ENCODE assay signal across 26 cellular contexts in genomic region chr19:49775742-49776370, GRCh38. TPM values are rescaled to one million over a fixed set of nuclear protein-coding genes. Genes with fewer than 3 reads are reported as not detected.
A peak's percentile ranks its signal among the peaks of the same experiment; 100 is the strongest.
DNase-seq lines count a peak whose midpoint lies in the region; ATAC-seq, FAIRE-seq and TF ChIP-seq lines count a peak whose summit lies in the region.
"Had no signal": no experiment of that assay in that cellular context is flagged by ENCODE, and none has a peak within 500 bp of the region (broad histone marks: within the 10 kb centered on the region; RNA-seq: fewer than 3 reads in every experiment).

No MANE protein-coding gene starts in this region.

- peaks cover 10% of the 10 kb centered on the region for H3K4me1 Mint-ChIP-seq in stimulated activated naive CD8-positive, alpha-beta T cell treated with anti-CD3 and anti-CD28 coated beads, Interleukin-15, Interleukin-2, amounts not matched to agents 100 ng/mL and 50 ng/mL, for 24 hours (ENCODE audit: low read depth)
- peaks cover 10% of the 10 kb centered on the region for H3K4me1 Mint-ChIP-seq in neural crest cell

- 76 to 80% methylated on average over 11 to 13 of the region's 20 CpGs for WGBS in esophagus squamous epithelium, 2 donors

- H3K9me3 Mint-ChIP-seq in stimulated activated naive CD8-positive, alpha-beta T cell treated with anti-CD3 and anti-CD28 coated beads, Interleukin-15, Interleukin-2, amounts not matched to agents 100 ng/mL and 50 ng/mL, for 24 hours, result no peaks in the 10 kb centered on the region
- H3K9me3 Mint-ChIP-seq in neural crest cell, result no peaks in the 10 kb centered on the region
- H3K9me3 Mint-ChIP-seq: memory B cell; naive thymus-derived CD4-positive, alpha-beta T cell had no signal

- peaks cover 0 to 32% (median 0%) of the 10 kb centered on the region in 3 donors for H3K4me1 ChIP-seq in esophagus squamous epithelium
- H3K4me1 ChIP-seq: ascending aorta, prostate gland had no signal

- H3K4me3 ChIP-seq in dorsolateral prefrontal cortex, result no peak overlapping the region
- H3K4me3 ChIP-seq in esophagus squamous epithelium, result no peak overlapping the region
- H3K4me3 ChIP-seq: ascending aorta, prostate gland, stomach had no signal

- H3K27me3 Mint-ChIP-seq in stimulated activated naive CD8-positive, alpha-beta T cell treated with anti-CD3 and anti-CD28 coated beads, Interleukin-15, Interleukin-2, amounts not matched to agents 100 ng/mL and 50 ng/mL, for 24 hours, result no peaks in the 10 kb centered on the region
- no peaks in the 10 kb centered on the region for H3K27me3 Mint-ChIP-seq in neural crest cell (ENCODE audit: low read depth)
- H3K27me3 Mint-ChIP-seq: activated CD4-positive, alpha-beta T cell treated with anti-CD3 and anti-CD28 coated beads for 36 hours; memory B cell; naive thymus-derived CD4-positive, alpha-beta T cell had no signal

- intact Hi-C loops in dorsolateral prefrontal cortex (cut with DNase I), result no loop called here
- intact Hi-C loops in esophagus squamous epithelium (cut with DNase I), result no loop called here

- peak overlapping the region; percentile 9 for H3K27ac Mint-ChIP-seq in stimulated activated naive CD8-positive, alpha-beta T cell treated with anti-CD3 and anti-CD28 coated beads, Interleukin-15, Interleukin-2, amounts not matched to agents 100 ng/mL and 50 ng/mL, for 24 hours
- H3K27ac Mint-ChIP-seq in neural crest cell (ENCODE audit: unreplicated experiment), result peak overlapping the region; percentile 89
- H3K27ac Mint-ChIP-seq: activated CD4-positive, alpha-beta T cell treated with anti-CD3 and anti-CD28 coated beads for 36 hours; memory B cell had no signal

- no peaks in the 10 kb centered on the region for H3K9me3 ChIP-seq in esophagus squamous epithelium
- H3K9me3 ChIP-seq: ascending aorta, prostate gland, stomach had no signal

- H3K27me3 ChIP-seq in dorsolateral prefrontal cortex (no peaks in the 10 kb centered on the region), esophagus squamous epithelium (no peaks in the 10 kb centered on the region)
- H3K27me3 ChIP-seq: ascending aorta, stomach had no signal

- H3K36me3 ChIP-seq in esophagus squamous epithelium, result peaks cover 0 to 42% (median 0%) of the 10 kb centered on the region in 3 donors
- H3K36me3 ChIP-seq: prostate gland had no signal

- TF ChIP-seq CTCF in dorsolateral prefrontal cortex (IDR thresholded peaks at IDR 0.05 in 54 of 56, conservative IDR thresholded peaks at IDR 0.05 in 2 of 56; ENCODE audit: low read depth in 1 of 56, partially characterized antibody in 56 of 56) (no peak), neural crest cell (conservative IDR thresholded peaks at IDR 0.05) (no peak), esophagus squamous epithelium (IDR thresholded peaks at IDR 0.05) (no peak)

- DNase-seq in stimulated activated naive CD8-positive, alpha-beta T cell treated with anti-CD3 and anti-CD28 coated beads, Interleukin-15, Interleukin-2, amounts not matched to agents 100 U/mL and 50 U/mL, for 24 hours, result no peak
- DNase-seq in dorsolateral prefrontal cortex, result peak in 4 of 10 donors; percentile 26 to 70 (median 51)
- no peak for DNase-seq in neural crest cell (ENCODE audit: low read depth, low spot score)
- no peak for DNase-seq in UCSD-AML1 (lab: John Stamatoyannopoulos, UW; ENCODE audit: unreplicated experiment)
- DNase-seq in esophagus squamous epithelium (lab: John Stamatoyannopoulos, UW), result no peak
- no peak for DNase-seq in GM12892 (ENCODE audit: insufficient read length)
- DNase-seq: activated CD4-positive, alpha-beta T cell treated with anti-CD3 and anti-CD28 coated beads for 36 hours; activated effector memory CD4-positive, alpha-beta T cell treated with anti-CD3 and anti-CD28 coated beads, Interleukin-2, amount 50 U/mL, for 16 hours; C1 segment of cervical spinal cord; cerebellar nuclear complex; effector CD4-positive, alpha-beta T cell; left cardiac atrium; MM.1S; naive thymus-derived CD4-positive, alpha-beta T cell; NCI-H1436 treated with DMSO at 0.1 percent for 48 hours; NCI-H2171; NCI-H69; stimulated activated CD4-positive, alpha-beta T cell treated with anti-CD3 and anti-CD28 coated beads, Interleukin-1b, Interleukin-23, amount 100 ng/mL, for 48 hours; stomach had no signal

- H3K27ac ChIP-seq in dorsolateral prefrontal cortex (peak overlapping the region in 34 of 59 donors; percentile 2 to 82 (median 50)), esophagus squamous epithelium (peak overlapping the region in 1 of 4 donors; percentile 13)
- H3K27ac ChIP-seq: ascending aorta, prostate gland, stomach had no signal

- no peak for TF ChIP-seq POLR2A in esophagus squamous epithelium (IDR thresholded peaks at IDR 0.05)
- no peak for TF ChIP-seq POLR2A in GM12892 (IDR thresholded peaks at IDR 0.05; ENCODE audit: low read depth, low read length)

- no peak for ATAC-seq in stimulated activated naive CD8-positive, alpha-beta T cell treated with anti-CD3 and anti-CD28 coated beads, Interleukin-15, Interleukin-2, amounts not matched to agents 100 U/mL and 50 U/mL, for 24 hours
- ATAC-seq in HG02642 (IDR thresholded peaks at IDR 0.05; ENCODE audit: poor library complexity, unreplicated experiment), result no peak
- ATAC-seq: activated CD4-positive, alpha-beta T cell treated with anti-CD3 and anti-CD28 coated beads for 36 hours; left cardiac atrium; naive thymus-derived CD4-positive, alpha-beta T cell had no signal

- no peak overlapping the region for H3K4me3 Mint-ChIP-seq in stimulated activated naive CD8-positive, alpha-beta T cell treated with anti-CD3 and anti-CD28 coated beads, Interleukin-15, Interleukin-2, amounts not matched to agents 100 ng/mL and 50 ng/mL, for 24 hours
- H3K4me3 Mint-ChIP-seq in neural crest cell, result no peak overlapping the region
- H3K4me3 Mint-ChIP-seq: activated CD4-positive, alpha-beta T cell treated with anti-CD3 and anti-CD28 coated beads for 36 hours; memory B cell; naive thymus-derived CD4-positive, alpha-beta T cell had no signal

- peaks cover 11% of the 10 kb centered on the region for H3K36me3 Mint-ChIP-seq in stimulated activated naive CD8-positive, alpha-beta T cell treated with anti-CD3 and anti-CD28 coated beads, Interleukin-15, Interleukin-2, amounts not matched to agents 100 ng/mL and 50 ng/mL, for 24 hours (ENCODE audit: low read depth)
- H3K36me3 Mint-ChIP-seq in neural crest cell (ENCODE audit: low read depth), result peaks cover under 1% of the 10 kb centered on the region

- no peak for FAIRE-seq in GM12892 (lab: Jason Lieb, UNC)
- FAIRE-seq: G401.6 had no signal

RNA-seq across cellular contexts. Expression of gene AP2A1, which starts 9.1 kb away (rescaled TPM):
- total RNA-seq in dorsolateral prefrontal cortex (100 to 1,000 TPM; 116 to 220 (median 173) TPM), neural crest cell (96.7 and 102 TPM in 2 replicates), esophagus squamous epithelium (10 to 100 TPM; 50.7 to 77.8 (median 65.8) TPM)
- 23.4 TPM for polyA plus RNA-seq in GM12892 (2012; ENCODE audit: missing spikeins)

RNA-seq across cellular contexts. Expression of gene TSKS, which starts 12.8 kb away (rescaled TPM):
- total RNA-seq in dorsolateral prefrontal cortex, result 1 to 10 TPM in 1 of 120 experiments, under 1 TPM in 4, not detected in 115; 0.26 to 1.1 (median 0.39) TPM
- not detected in 2 replicates for total RNA-seq in neural crest cell
- not detected for total RNA-seq in esophagus squamous epithelium
- polyA plus RNA-seq in GM12892 (2012; ENCODE audit: missing spikeins), result not detected
- total RNA-seq: A673, ascending aorta, stomach had no signal

RNA-seq across cellular contexts. Expression of gene FUZ, which starts 37.2 kb away (rescaled TPM):
- total RNA-seq in dorsolateral prefrontal cortex, result 10 to 100 TPM; 24.0 to 83.9 (median 43.9) TPM
- 37.5 and 38.0 TPM in 2 replicates for total RNA-seq in neural crest cell
- 10 to 100 TPM in 1 of 4 donors, 1 to 10 TPM in 3; 4.7 to 13.7 (median 8.1) TPM for total RNA-seq in esophagus squamous epithelium
- 10.9 TPM for polyA plus RNA-seq in GM12892 (2012; ENCODE audit: missing spikeins)

RNA-seq across cellular contexts. Expression of gene MED25, which starts 42.2 kb away (rescaled TPM):
- 10 to 100 TPM; 42.6 to 78.6 (median 57.7) TPM for total RNA-seq in dorsolateral prefrontal cortex
- 80.8 and 85.4 TPM in 2 replicates for total RNA-seq in neural crest cell
- total RNA-seq in esophagus squamous epithelium, result 10 to 100 TPM; 16.9 to 27.7 (median 23.9) TPM
- 22.6 TPM for polyA plus RNA-seq in GM12892 (2012; ENCODE audit: missing spikeins)
